Comparison of ENCODE assay signal across 8 cellular contexts in genomic region chr15:22978691-22979068, GRCh38. TPM values are rescaled to one million over a fixed set of nuclear protein-coding genes. Genes with fewer than 3 reads are reported as not detected.
A peak's percentile ranks its signal among the peaks of the same experiment; 100 is the strongest.
DNase-seq lines count a peak whose midpoint lies in the region; ATAC-seq, FAIRE-seq and TF ChIP-seq lines count a peak whose summit lies in the region.

No MANE protein-coding gene starts in this region.

- CTCF ChIA-PET in AG04449 (lab: Yijun Ruan, JAX) = interaction anchor here (1.5 kb wide), 1 partner anchor 29 kb away, joined by 3 read pairs; no protein-coding TSS in a partner anchor

- no peak overlapping the region for H3K9ac ChIP-seq in Karpas-422 (ENCODE audit: low read length)

- peak; percentile 12 for ATAC-seq in HG03196 (IDR thresholded peaks at IDR 0.05; ENCODE audit: unreplicated experiment)

- no peak overlapping the region for H3K4me2 ChIP-seq in Karpas-422 (ENCODE audit: low read depth, low read length, poor library complexity, severe bottlenecking)

- no peaks in the 10 kb centered on the region for H3K36me3 ChIP-seq in breast epithelium
- no peaks in the 10 kb centered on the region for H3K36me3 ChIP-seq in Karpas-422 (ENCODE audit: insufficient read depth, low read length)

- intact Hi-C loops in breast epithelium (cut with DNase I; ENCODE audit: low total_unique reads) = no loop called here

- no peak for FAIRE-seq in D721Med (lab: Jason Lieb, UNC)

- H3K9me3 ChIP-seq in breast epithelium (no peaks in the 10 kb centered on the region), mononuclear cell (ENCODE audit: low read depth, low read length) (no peaks in the 10 kb centered on the region), Karpas-422 (ENCODE audit: low read length) (no peaks in the 10 kb centered on the region)

- TF ChIP-seq CTCF in AG04449 (IDR thresholded peaks at IDR 0.05; ENCODE audit: insufficient read depth, low read length, missing control alignments) (no peak), breast epithelium (IDR thresholded peaks at IDR 0.05) (no peak), D721Med (IDR thresholded peaks at IDR 0.05; ENCODE audit: insufficient read depth, missing control alignments) (no peak)

- no peak overlapping the region for H2AFZ ChIP-seq in Karpas-422 (ENCODE audit: low read length)

- H3K4me3 ChIP-seq in AG04449 (ENCODE audit: low read depth, low read length) = peak overlapping the region; percentile 87
- H3K4me3 ChIP-seq in breast epithelium = peak overlapping the region; percentile 70 to 89 (median 89)
- H3K4me3 ChIP-seq in mononuclear cell (ENCODE audit: low read length) = peak overlapping the region; percentile 52
- no peak overlapping the region for H3K4me3 ChIP-seq in Karpas-422 (ENCODE audit: low read length)

- POLR2A ChIA-PET in AG04449 (lab: Yijun Ruan, JAX) = no interaction called here

- H3K79me2 ChIP-seq in Karpas-422 (ENCODE audit: low read length) = no peaks in the 10 kb centered on the region

- DNase-seq in AG04449 (ENCODE audit: low read depth, low spot score) (no peak), breast epithelium (ENCODE audit: low spot score in 2 of 2) (no peak), Karpas-422 (no peak), D721Med (ENCODE audit: insufficient read length, low spot score) (no peak), midbrain (lab: John Stamatoyannopoulos, UW) (no peak), NCI-H2171 treated with DMSO at 0.1 percent for 48 hours (lab: John Stamatoyannopoulos, UW) (no peak)

- H3K4me1 ChIP-seq in breast epithelium (peaks cover 3 to 10% of the 10 kb centered on the region in 2 donors), mononuclear cell (ENCODE audit: insufficient read depth, low read length) (peaks cover 39% of the 10 kb centered on the region), Karpas-422 (ENCODE audit: low read length) (no peaks in the 10 kb centered on the region)

- TF ChIP-seq POLR2A in breast epithelium (IDR thresholded peaks at IDR 0.05) = no peak

- H3K27me3 ChIP-seq in breast epithelium (no peaks in the 10 kb centered on the region), mononuclear cell (ENCODE audit: insufficient read depth, low read length) (peaks cover 13% of the 10 kb centered on the region), Karpas-422 (ENCODE audit: low read length) (no peaks in the 10 kb centered on the region)

- H3K27ac ChIP-seq in breast epithelium (peak overlapping the region in 1 of 2 donors; percentile 91), Karpas-422 (ENCODE audit: low read length) (no peak overlapping the region)

- H3K9me2 ChIP-seq in Karpas-422 (replicated peaks; ENCODE audit: insufficient read depth, low read length) = no peaks in the 10 kb centered on the region

- H4K20me1 ChIP-seq in Karpas-422 (ENCODE audit: insufficient read depth, low read depth, low read length) = no peaks in the 10 kb centered on the region

RNA-seq across cellular contexts. Expression of gene CYFIP1, which starts 1.5 kb away (rescaled TPM):
- 100 to 1,000 TPM in 2 of 3 donors, 10 to 100 TPM in 1; 97.9 to 128 (median 124) TPM for total RNA-seq in breast epithelium
- 12.9 TPM for total RNA-seq in mononuclear cell
- total RNA-seq in Karpas-422 (2014; rRNA removed; shearing (Covaris generic); ENCODE audit: low replicate concordance) = 0.04 and 1.7 TPM in 2 replicates
